Comparison of ENCODE assay signal across 2 cellular contexts in the genomic region with DNA sequence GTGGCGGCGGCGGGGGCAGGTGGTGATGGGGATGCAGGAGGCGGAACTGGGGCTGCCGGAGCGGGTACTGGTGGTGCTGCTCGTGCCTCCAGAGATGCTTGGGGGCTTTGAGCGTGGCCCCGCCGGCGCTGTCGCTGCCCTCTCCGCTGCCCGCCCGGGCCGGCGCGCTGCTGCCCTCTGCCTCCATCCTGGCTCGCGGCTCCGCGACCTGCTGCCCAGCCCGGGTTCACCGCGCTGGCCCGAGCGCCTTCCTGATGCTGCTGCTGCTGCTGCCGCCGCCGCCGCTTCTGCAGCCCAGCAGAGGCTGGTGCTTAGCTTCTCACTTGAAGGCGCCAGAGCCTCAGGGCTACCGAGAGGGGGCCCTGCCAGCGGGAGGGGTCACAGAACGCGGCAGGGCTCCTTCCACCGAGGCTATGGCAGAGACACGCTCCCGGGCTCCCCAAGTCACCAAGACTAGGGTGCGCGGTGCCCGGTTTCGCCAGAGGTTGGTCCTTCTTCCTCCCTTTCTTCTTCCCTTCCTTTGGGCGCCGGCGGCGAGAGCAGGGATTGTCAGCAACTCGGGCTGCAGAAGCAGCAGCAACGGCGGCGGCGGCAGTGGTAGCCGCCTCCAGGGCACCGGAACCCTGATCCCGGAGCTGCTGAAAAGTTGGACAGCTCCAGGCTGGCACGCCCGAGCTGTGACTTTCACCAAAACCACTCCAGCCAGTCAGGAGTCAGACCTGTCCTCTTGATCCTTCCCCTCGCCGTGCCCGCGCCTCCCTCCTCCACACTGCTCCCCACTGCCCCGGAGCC.
A peak's percentile ranks its signal among the peaks of the same experiment; 100 is the strongest.
TF ChIP-seq lines count a peak whose summit lies in the region.

A gene (minus strand): TSS at position 291 of the 792 bp plus-strand sequence.

TF ChIP-seq in GM23338, 12 proteins besides CTCF, POLR2A, EP300 and RAD21 (continued from another document):
- TF ChIP-seq, protein P1, sequence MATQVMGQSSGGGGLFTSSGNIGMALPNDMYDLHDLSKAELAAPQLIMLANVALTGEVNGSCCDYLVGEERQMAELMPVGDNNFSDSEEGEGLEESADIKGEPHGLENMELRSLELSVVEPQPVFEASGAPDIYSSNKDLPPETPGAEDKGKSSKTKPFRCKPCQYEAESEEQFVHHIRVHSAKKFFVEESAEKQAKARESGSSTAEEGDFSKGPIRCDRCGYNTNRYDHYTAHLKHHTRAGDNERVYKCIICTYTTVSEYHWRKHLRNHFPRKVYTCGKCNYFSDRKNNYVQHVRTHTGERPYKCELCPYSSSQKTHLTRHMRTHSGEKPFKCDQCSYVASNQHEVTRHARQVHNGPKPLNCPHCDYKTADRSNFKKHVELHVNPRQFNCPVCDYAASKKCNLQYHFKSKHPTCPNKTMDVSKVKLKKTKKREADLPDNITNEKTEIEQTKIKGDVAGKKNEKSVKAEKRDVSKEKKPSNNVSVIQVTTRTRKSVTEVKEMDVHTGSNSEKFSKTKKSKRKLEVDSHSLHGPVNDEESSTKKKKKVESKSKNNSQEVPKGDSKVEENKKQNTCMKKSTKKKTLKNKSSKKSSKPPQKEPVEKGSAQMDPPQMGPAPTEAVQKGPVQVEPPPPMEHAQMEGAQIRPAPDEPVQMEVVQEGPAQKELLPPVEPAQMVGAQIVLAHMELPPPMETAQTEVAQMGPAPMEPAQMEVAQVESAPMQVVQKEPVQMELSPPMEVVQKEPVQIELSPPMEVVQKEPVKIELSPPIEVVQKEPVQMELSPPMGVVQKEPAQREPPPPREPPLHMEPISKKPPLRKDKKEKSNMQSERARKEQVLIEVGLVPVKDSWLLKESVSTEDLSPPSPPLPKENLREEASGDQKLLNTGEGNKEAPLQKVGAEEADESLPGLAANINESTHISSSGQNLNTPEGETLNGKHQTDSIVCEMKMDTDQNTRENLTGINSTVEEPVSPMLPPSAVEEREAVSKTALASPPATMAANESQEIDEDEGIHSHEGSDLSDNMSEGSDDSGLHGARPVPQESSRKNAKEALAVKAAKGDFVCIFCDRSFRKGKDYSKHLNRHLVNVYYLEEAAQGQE (IDR thresholded peaks at IDR 0.05; ENCODE audit: unreplicated experiment): peak; percentile 87
- TF ChIP-seq POLR2AphosphoS5 (IDR thresholded peaks at IDR 0.05; ENCODE audit: low read depth) (no peak), EZH2phosphoT487 (IDR thresholded peaks at IDR 0.05; ENCODE audit: unreplicated experiment) (no peak), CREB1 (CRISPR knock-in tag; IDR thresholded peaks at IDR 0.05; ENCODE audit: low read depth) (no peak), JUNB (IDR thresholded peaks at IDR 0.05; ENCODE audit: unreplicated experiment) (no peak), EZH2 (IDR thresholded peaks at IDR 0.05; ENCODE audit: low read depth, unreplicated experiment) (peak; percentile 42), NANOG (IDR thresholded peaks at IDR 0.05; ENCODE audit: borderline replicate concordance) (no peak), ZNF114 (CRISPR knock-in tag; IDR thresholded peaks at IDR 0.05) (no peak), ZNF331 (CRISPR knock-in tag; IDR thresholded peaks at IDR 0.05; ENCODE audit: low read depth) (no peak)
- TF ChIP-seq, protein P2, sequence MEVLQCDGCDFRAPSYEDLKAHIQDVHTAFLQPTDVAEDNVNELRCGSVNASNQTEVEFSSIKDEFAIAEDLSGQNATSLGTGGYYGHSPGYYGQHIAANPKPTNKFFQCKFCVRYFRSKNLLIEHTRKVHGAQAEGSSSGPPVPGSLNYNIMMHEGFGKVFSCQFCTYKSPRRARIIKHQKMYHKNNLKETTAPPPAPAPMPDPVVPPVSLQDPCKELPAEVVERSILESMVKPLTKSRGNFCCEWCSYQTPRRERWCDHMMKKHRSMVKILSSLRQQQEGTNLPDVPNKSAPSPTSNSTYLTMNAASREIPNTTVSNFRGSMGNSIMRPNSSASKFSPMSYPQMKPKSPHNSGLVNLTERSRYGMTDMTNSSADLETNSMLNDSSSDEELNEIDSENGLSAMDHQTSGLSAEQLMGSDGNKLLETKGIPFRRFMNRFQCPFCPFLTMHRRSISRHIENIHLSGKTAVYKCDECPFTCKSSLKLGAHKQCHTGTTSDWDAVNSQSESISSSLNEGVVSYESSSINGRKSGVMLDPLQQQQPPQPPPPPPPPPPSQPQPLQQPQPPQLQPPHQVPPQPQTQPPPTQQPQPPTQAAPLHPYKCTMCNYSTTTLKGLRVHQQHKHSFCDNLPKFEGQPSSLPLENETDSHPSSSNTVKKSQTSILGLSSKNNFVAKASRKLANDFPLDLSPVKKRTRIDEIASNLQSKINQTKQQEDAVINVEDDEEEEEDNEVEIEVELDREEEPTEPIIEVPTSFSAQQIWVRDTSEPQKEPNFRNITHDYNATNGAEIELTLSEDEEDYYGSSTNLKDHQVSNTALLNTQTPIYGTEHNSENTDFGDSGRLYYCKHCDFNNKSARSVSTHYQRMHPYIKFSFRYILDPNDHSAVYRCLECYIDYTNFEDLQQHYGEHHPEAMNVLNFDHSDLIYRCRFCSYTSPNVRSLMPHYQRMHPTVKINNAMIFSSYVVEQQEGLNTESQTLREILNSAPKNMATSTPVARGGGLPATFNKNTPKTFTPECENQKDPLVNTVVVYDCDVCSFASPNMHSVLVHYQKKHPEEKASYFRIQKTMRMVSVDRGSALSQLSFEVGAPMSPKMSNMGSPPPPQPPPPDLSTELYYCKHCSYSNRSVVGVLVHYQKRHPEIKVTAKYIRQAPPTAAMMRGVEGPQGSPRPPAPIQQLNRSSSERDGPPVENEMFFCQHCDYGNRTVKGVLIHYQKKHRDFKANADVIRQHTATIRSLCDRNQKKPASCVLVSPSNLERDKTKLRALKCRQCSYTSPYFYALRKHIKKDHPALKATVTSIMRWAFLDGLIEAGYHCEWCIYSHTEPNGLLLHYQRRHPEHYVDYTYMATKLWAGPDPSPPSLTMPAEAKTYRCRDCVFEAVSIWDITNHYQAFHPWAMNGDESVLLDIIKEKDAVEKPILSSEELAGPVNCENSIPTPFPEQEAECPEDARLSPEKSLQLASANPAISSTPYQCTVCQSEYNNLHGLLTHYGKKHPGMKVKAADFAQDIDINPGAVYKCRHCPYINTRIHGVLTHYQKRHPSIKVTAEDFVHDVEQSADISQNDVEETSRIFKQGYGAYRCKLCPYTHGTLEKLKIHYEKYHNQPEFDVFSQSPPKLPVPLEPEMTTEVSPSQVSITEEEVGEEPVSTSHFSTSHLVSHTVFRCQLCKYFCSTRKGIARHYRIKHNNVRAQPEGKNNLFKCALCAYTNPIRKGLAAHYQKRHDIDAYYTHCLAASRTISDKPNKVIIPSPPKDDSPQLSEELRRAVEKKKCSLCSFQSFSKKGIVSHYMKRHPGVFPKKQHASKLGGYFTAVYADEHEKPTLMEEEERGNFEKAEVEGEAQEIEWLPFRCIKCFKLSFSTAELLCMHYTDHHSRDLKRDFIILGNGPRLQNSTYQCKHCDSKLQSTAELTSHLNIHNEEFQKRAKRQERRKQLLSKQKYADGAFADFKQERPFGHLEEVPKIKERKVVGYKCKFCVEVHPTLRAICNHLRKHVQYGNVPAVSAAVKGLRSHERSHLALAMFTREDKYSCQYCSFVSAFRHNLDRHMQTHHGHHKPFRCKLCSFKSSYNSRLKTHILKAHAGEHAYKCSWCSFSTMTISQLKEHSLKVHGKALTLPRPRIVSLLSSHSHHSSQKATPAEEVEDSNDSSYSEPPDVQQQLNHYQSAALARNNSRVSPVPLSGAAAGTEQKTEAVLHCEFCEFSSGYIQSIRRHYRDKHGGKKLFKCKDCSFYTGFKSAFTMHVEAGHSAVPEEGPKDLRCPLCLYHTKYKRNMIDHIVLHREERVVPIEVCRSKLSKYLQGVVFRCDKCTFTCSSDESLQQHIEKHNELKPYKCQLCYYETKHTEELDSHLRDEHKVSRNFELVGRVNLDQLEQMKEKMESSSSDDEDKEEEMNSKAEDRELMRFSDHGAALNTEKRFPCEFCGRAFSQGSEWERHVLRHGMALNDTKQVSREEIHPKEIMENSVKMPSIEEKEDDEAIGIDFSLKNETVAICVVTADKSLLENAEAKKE (CRISPR knock-in tag; IDR thresholded peaks at IDR 0.05): no peak

TF ChIP-seq in SK-N-SH, 30 proteins besides CTCF, POLR2A, EP300 and RAD21 (continued from another document):
- TF ChIP-seq, protein P3, sequence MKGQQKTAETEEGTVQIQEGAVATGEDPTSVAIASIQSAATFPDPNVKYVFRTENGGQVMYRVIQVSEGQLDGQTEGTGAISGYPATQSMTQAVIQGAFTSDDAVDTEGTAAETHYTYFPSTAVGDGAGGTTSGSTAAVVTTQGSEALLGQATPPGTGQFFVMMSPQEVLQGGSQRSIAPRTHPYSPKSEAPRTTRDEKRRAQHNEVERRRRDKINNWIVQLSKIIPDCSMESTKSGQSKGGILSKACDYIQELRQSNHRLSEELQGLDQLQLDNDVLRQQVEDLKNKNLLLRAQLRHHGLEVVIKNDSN (IDR thresholded peaks at IDR 0.05; ENCODE audit: borderline replicate concordance, low read depth): no peak
- TF ChIP-seq, protein P4, sequence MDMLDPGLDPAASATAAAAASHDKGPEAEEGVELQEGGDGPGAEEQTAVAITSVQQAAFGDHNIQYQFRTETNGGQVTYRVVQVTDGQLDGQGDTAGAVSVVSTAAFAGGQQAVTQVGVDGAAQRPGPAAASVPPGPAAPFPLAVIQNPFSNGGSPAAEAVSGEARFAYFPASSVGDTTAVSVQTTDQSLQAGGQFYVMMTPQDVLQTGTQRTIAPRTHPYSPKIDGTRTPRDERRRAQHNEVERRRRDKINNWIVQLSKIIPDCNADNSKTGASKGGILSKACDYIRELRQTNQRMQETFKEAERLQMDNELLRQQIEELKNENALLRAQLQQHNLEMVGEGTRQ (IDR thresholded peaks at IDR 0.05; ENCODE audit: borderline replicate concordance, low read depth, low read length): no peak
- no peak for TF ChIP-seq RXRA (IDR thresholded peaks at IDR 0.05; ENCODE audit: borderline replicate concordance, low read depth)
- no peak for TF ChIP-seq MEF2A (IDR thresholded peaks at IDR 0.05; ENCODE audit: borderline replicate concordance, low read depth)
- peak; percentile 16 for TF ChIP-seq SMC3 (IDR thresholded peaks at IDR 0.05; ENCODE audit: low read depth, low read length)
- TF ChIP-seq RCOR1 (IDR thresholded peaks at IDR 0.05; ENCODE audit: low read length): no peak
- TF ChIP-seq, protein P1 (IDR thresholded peaks at IDR 0.05; ENCODE audit: low read depth, low read length): peak; percentile 96
TF ChIP-seq in SK-N-SH: peak in this region for 3.
